Comparison of ENCODE assay signal across 12 cellular contexts in genomic region chr11:75345455-75346224, GRCh38. TPM values are rescaled to one million over a fixed set of nuclear protein-coding genes. Genes with fewer than 3 reads are reported as not detected.
DNase-seq lines count a peak whose midpoint lies in the region; ATAC-seq and TF ChIP-seq lines count a peak whose summit lies in the region.
"Had no signal": no experiment of that assay in that cellular context is flagged by ENCODE, and none has a peak within 500 bp of the region (broad histone marks: within the 10 kb centered on the region; RNA-seq: fewer than 3 reads in every experiment).

No MANE protein-coding gene starts in this region.

- no peak for TF ChIP-seq CTCF in Panc1 (IDR thresholded peaks at IDR 0.05)
- no peak for TF ChIP-seq CTCF in esophagus squamous epithelium (IDR thresholded peaks at IDR 0.05)
- TF ChIP-seq CTCF in stomach (IDR thresholded peaks at IDR 0.05): no peak

- POLR2A ChIA-PET in Panc1 (lab: Charles Lee): no interaction called here

- H3K27me3 Mint-ChIP-seq in activated CD4-positive, alpha-beta T cell treated with anti-CD3 and anti-CD28 coated beads, Interleukin-2, amount 10 ng/mL, durations not matched to agents 24 days and 14 days: no peaks in the 10 kb centered on the region

- peaks cover 100% of the 10 kb centered on the region for H3K4me1 ChIP-seq in Panc1 (ENCODE audit: control insufficient read depth, insufficient read depth, low read length)
- peaks cover 95 to 100% (median 97%) of the 10 kb centered on the region in 3 donors for H3K4me1 ChIP-seq in esophagus squamous epithelium
- peaks cover 100% of the 10 kb centered on the region in 4 donors for H3K4me1 ChIP-seq in stomach

- H3K36me3 ChIP-seq in Panc1 (ENCODE audit: control insufficient read depth, insufficient read depth, low read length) (no peaks in the 10 kb centered on the region; the same call in 1 of the 2 replicates), esophagus squamous epithelium (no peaks in the 10 kb centered on the region), stomach (no peaks in the 10 kb centered on the region)
- H3K36me3 ChIP-seq: tibial nerve had no signal

- intact Hi-C loops in activated CD4-positive, alpha-beta T cell treated with anti-CD3 and anti-CD28 coated beads, Interleukin-2, amount 10 ng/mL, durations not matched to agents 24 days and 14 days (cut with micrococcal nuclease): loop anchor here (10.0 kb wide), 1 partner anchor 421 kb away; no protein-coding TSS in a partner anchor
- intact Hi-C loops in Panc1 (cut with micrococcal nuclease; ENCODE audit: unreplicated experiment) (no loop called here), esophagus squamous epithelium (cut with DNase I) (no loop called here), stomach (cut with DNase I; ENCODE audit: low total_unique reads) (no loop called here)

- peak overlapping the region; percentile 12 for H3K27ac Mint-ChIP-seq in activated CD4-positive, alpha-beta T cell treated with anti-CD3 and anti-CD28 coated beads, Interleukin-2, amount 10 ng/mL, durations not matched to agents 24 days and 14 days

- in situ Hi-C loops in Panc1 (cut with HindIII; ENCODE audit: low pct_unique_long_range_greater_than_20kb, low sequenced_read_pairs): no loop called here

- no TSS peak for BruUV-seq in Panc1 (replicated peaks; lab: Mats Ljungman, UMichigan)

- no peak overlapping the region for H3K4me3 ChIP-seq in Panc1 (ENCODE audit: low read depth in 2 of 2, low read length in 2 of 2)
- no peak overlapping the region for H3K4me3 ChIP-seq in esophagus squamous epithelium
- H3K4me3 ChIP-seq in stomach: no peak overlapping the region
- H3K4me3 ChIP-seq: tibial nerve had no signal

- DNase-seq in activated CD4-positive, alpha-beta T cell treated with anti-CD3 and anti-CD28 coated beads, Interleukin-2, amount 10 ng/mL, durations not matched to agents 24 days and 14 days: no peak
- no peak for DNase-seq in activated CD4-positive, alpha-beta T cell treated with anti-CD3 and anti-CD28 coated beads for 4 hours
- no peak for DNase-seq in Panc1 (ENCODE audit: low read depth, low spot score)
- DNase-seq in esophagus squamous epithelium (lab: John Stamatoyannopoulos, UW): no peak
- no peak for DNase-seq in stomach
- no peak for DNase-seq in NCI-H2171 (lab: John Stamatoyannopoulos, UW)
- no peak for DNase-seq in pons (ENCODE audit: low spot score)
- DNase-seq: midbrain, NCI-H1092 treated with DMSO at 0.1 percent for 48 hours, OCI-M1 had no signal

- H3K9me3 ChIP-seq in Panc1 (ENCODE audit: control insufficient read depth, insufficient read depth, low read depth, low read length) (no peaks in the 10 kb centered on the region), esophagus squamous epithelium (no peaks in the 10 kb centered on the region), stomach (no peaks in the 10 kb centered on the region)
- H3K9me3 ChIP-seq: tibial nerve had no signal

- H3K27me3 ChIP-seq in Panc1 (ENCODE audit: control insufficient read depth, insufficient read depth, low read length) (no peaks in the 10 kb centered on the region), esophagus squamous epithelium (no peaks in the 10 kb centered on the region), stomach (no peaks in the 10 kb centered on the region)
- H3K27me3 ChIP-seq: tibial nerve had no signal

- ATAC-seq in Panc1 (no peak), HG03196 (IDR thresholded peaks at IDR 0.05; ENCODE audit: unreplicated experiment) (no peak)

- TF ChIP-seq EP300 in stomach (IDR thresholded peaks at IDR 0.05): no peak

- H3K27ac ChIP-seq in Panc1 (ENCODE audit: low read length) (peak overlapping the region; percentile 96), esophagus squamous epithelium (peak overlapping the region; percentile 87 to 97 (median 92)), stomach (peak overlapping the region; percentile 91 to 97 (median 97))

- H3K4me1 Mint-ChIP-seq in activated CD4-positive, alpha-beta T cell treated with anti-CD3 and anti-CD28 coated beads, Interleukin-2, amount 10 ng/mL, durations not matched to agents 24 days and 14 days: peaks cover 70% of the 10 kb centered on the region

- H3K4me3 Mint-ChIP-seq in activated CD4-positive, alpha-beta T cell treated with anti-CD3 and anti-CD28 coated beads, Interleukin-2, amount 10 ng/mL, durations not matched to agents 24 days and 14 days: peak overlapping the region; percentile 16

- TF ChIP-seq POLR2A in esophagus squamous epithelium (IDR thresholded peaks at IDR 0.05): no peak
- TF ChIP-seq POLR2A in stomach (IDR thresholded peaks at IDR 0.05): no peak

- 71 to 76% methylated on average over 3 to 5 of the region's 9 CpGs for WGBS in esophagus squamous epithelium, 2 donors
- WGBS in stomach, 5 donors: 75 to 83% (median 78%) methylated on average over 8 to 9 of the region's 9 CpGs

- no peaks in the 10 kb centered on the region for H3K36me3 Mint-ChIP-seq in activated CD4-positive, alpha-beta T cell treated with anti-CD3 and anti-CD28 coated beads, Interleukin-2, amount 10 ng/mL, durations not matched to agents 24 days and 14 days (ENCODE audit: low read depth)

- CTCF ChIA-PET in Panc1 (lab: Charles Lee): no interaction called here

- H3K9me3 Mint-ChIP-seq in activated CD4-positive, alpha-beta T cell treated with anti-CD3 and anti-CD28 coated beads, Interleukin-2, amount 10 ng/mL, durations not matched to agents 24 days and 14 days: no peaks in the 10 kb centered on the region

RNA-seq across cellular contexts. Expression of gene ARRB1, which starts 5.8 kb away (rescaled TPM):
- 22.7 and 23.8 TPM in 2 replicates for total RNA-seq in activated CD4-positive, alpha-beta T cell treated with anti-CD3 and anti-CD28 coated beads, Interleukin-2, amount 10 ng/mL, durations not matched to agents 24 days and 14 days
- 219 TPM for total RNA-seq in Panc1 (2021; ENCODE audit: unreplicated experiment)
- polyA plus RNA-seq in Panc1 (2012; ENCODE audit: insufficient read length): 236 TPM
- 10 to 100 TPM in 3 of 4 donors, 1 to 10 TPM in 1; 9.6 to 24.8 (median 17.8) TPM for total RNA-seq in esophagus squamous epithelium
- 100 to 1,000 TPM in 1 of 5 donors, 10 to 100 TPM in 4; 44.3 to 151 (median 76.5) TPM for total RNA-seq in stomach
- 10 to 100 TPM; 18.0 to 41.2 (median 33.2) TPM for polyA plus RNA-seq in stomach

RNA-seq across cellular contexts. Expression of gene RPS3, which starts 53.7 kb away (rescaled TPM):
- total RNA-seq in activated CD4-positive, alpha-beta T cell treated with anti-CD3 and anti-CD28 coated beads, Interleukin-2, amount 10 ng/mL, durations not matched to agents 24 days and 14 days: 3,383 and 3,385 TPM in 2 replicates
- total RNA-seq in Panc1 (2021; ENCODE audit: unreplicated experiment) (2,945 TPM), esophagus squamous epithelium (1,000 to 10,000 TPM; 1,101 to 2,606 (median 1,579) TPM), stomach (1,000 to 10,000 TPM in 3 of 5 donors, 100 to 1,000 TPM in 2; 607 to 1,681 (median 1,272) TPM)
- 2,908 TPM for polyA plus RNA-seq in Panc1 (2012; ENCODE audit: insufficient read length)
- 1,000 to 10,000 TPM; 2,719 to 3,770 (median 2,836) TPM for polyA plus RNA-seq in stomach
